Comparison of ENCODE assay signal across 10 cellular contexts in genomic region chr10:122468923-122469781, GRCh38. TPM values are rescaled to one million over a fixed set of nuclear protein-coding genes. Genes with fewer than 3 reads are reported as not detected.
A peak's percentile ranks its signal among the peaks of the same experiment; 100 is the strongest.
DNase-seq lines count a peak whose midpoint lies in the region; ATAC-seq and TF ChIP-seq lines count a peak whose summit lies in the region.
"Had no signal": no experiment of that assay in that cellular context is flagged by ENCODE, and none has a peak within 500 bp of the region (broad histone marks: within the 10 kb centered on the region; RNA-seq: fewer than 3 reads in every experiment).

No MANE protein-coding gene starts in this region.

- no peak overlapping the region for H3K4me2 ChIP-seq in neural progenitor cell

- POLR2A ChIA-PET in AG04449 (lab: Yijun Ruan, JAX) = interaction anchor here (0.8 to 1.6 kb wide), 9 partner anchors 9 to 168 kb away, joined by 3 to 10 read pairs (median 4); partner anchors contain the start of gene PLEKHA1
- POLR2A ChIA-PET in WTC11 (lab: Charles Lee) = no interaction called here

- no peak overlapping the region for H3K27ac ChIP-seq in neural progenitor cell
- H3K27ac ChIP-seq: HL-60 had no signal

- H3K27ac Mint-ChIP-seq in neural progenitor cell (no peak overlapping the region), WTC11 (no peak overlapping the region)

- no peaks in the 10 kb centered on the region for H3K9me3 ChIP-seq in neural progenitor cell (ENCODE audit: low read depth)

- H2AFZ ChIP-seq in neural progenitor cell (replicated peaks) = no peak overlapping the region

- CTCF ChIA-PET in AG04449 (lab: Yijun Ruan, JAX) = interaction anchor here (1.1 to 6.3 kb wide), 8 partner anchors 9 to 170 kb away, joined by 3 to 29 read pairs (median 4); no protein-coding TSS in a partner anchor
- CTCF ChIA-PET in WTC11 (lab: Charles Lee) = interaction anchor here (0.9 to 1.1 kb wide), 2 partner anchors 15 to 170 kb away, joined by 3 to 4 read pairs; no protein-coding TSS in a partner anchor

- no peaks in the 10 kb centered on the region for H3K4me1 ChIP-seq in neural progenitor cell

- peaks cover 7% of the 10 kb centered on the region for H3K4me1 Mint-ChIP-seq in neural progenitor cell
- H3K4me1 Mint-ChIP-seq in WTC11 = peaks cover 10% of the 10 kb centered on the region

- H3K27me3 Mint-ChIP-seq in neural progenitor cell (ENCODE audit: insufficient read depth, low read depth) (peaks cover 11% of the 10 kb centered on the region), WTC11 (ENCODE audit: low read depth) (peaks cover 14% of the 10 kb centered on the region)

- H4K20me1 ChIP-seq in neural progenitor cell (ENCODE audit: low read depth) = peaks cover 2% of the 10 kb centered on the region

- TF ChIP-seq CTCF in AG04449 (IDR thresholded peaks at IDR 0.05; ENCODE audit: insufficient read depth, low read length, missing control alignments) (no peak), neural progenitor cell (IDR thresholded peaks at IDR 0.05) (no peak), WTC11 (IDR thresholded peaks at IDR 0.05) (no peak)

- no peak overlapping the region for H3K9ac ChIP-seq in neural progenitor cell

- H3K27me3 ChIP-seq in neural progenitor cell = peaks cover 32% of the 10 kb centered on the region

- ATAC-seq in HG03378 (IDR thresholded peaks at IDR 0.05; ENCODE audit: unreplicated experiment) (no peak), WTC11 (no peak)

- H3K9me3 Mint-ChIP-seq in neural progenitor cell (no peaks in the 10 kb centered on the region), WTC11 (no peaks in the 10 kb centered on the region)

- H3K36me3 ChIP-seq in neural progenitor cell = no peaks in the 10 kb centered on the region

- H3K4me3 Mint-ChIP-seq in neural progenitor cell (no peak overlapping the region), WTC11 (no peak overlapping the region)

- H3K79me2 ChIP-seq in neural progenitor cell (ENCODE audit: low read depth) = no peaks in the 10 kb centered on the region

- DNase-seq in AG04449 (ENCODE audit: low read depth, low spot score) = peak; percentile 97
- DNase-seq in NCI-H146 treated with DMSO at 0.1 percent for 48 hours (lab: John Stamatoyannopoulos, UW; ENCODE audit: unreplicated experiment) = peak; percentile 51
- peak; percentile 87 for DNase-seq in dedifferentiated amniotic fluid mesenchymal stem cell (ENCODE audit: extremely low spot score)
- DNase-seq in medulla oblongata (ENCODE audit: extremely low spot score) = peak; percentile 74
- no peak for DNase-seq in stimulated activated CD8-positive, alpha-beta memory T cell treated with anti-CD3 and anti-CD28 coated beads, Interleukin-4, amount 100 ng/mL, for 48 hours
- no peak for DNase-seq in neural progenitor cell (ENCODE audit: low spot score)
- DNase-seq in WTC11 (ENCODE audit: low spot score) = no peak

- H3K4me3 ChIP-seq in AG04449 (ENCODE audit: low read depth, low read length) = no peak overlapping the region
- no peak overlapping the region for H3K4me3 ChIP-seq in neural progenitor cell

- H3K36me3 Mint-ChIP-seq in neural progenitor cell (no peaks in the 10 kb centered on the region), WTC11 (no peaks in the 10 kb centered on the region)

- no peaks in the 10 kb centered on the region for H3F3A ChIP-seq in neural progenitor cell (ENCODE audit: low read depth)

TF ChIP-seq in WTC11, 78 proteins besides CTCF, POLR2A, EP300 and RAD21:
- TF ChIP-seq NR2C2 (CRISPR knock-in tag; IDR thresholded peaks at IDR 0.05) (no peak), ZNF423 (CRISPR knock-in tag; IDR thresholded peaks at IDR 0.05) (no peak), IRF1 (CRISPR knock-in tag; IDR thresholded peaks at IDR 0.05) (no peak), FOXJ3 (CRISPR knock-in tag; IDR thresholded peaks at IDR 0.05; ENCODE audit: borderline replicate concordance) (no peak), ZNF263 (CRISPR knock-in tag; IDR thresholded peaks at IDR 0.05; ENCODE audit: low read depth) (no peak), ZNF317 (CRISPR knock-in tag; IDR thresholded peaks at IDR 0.05; ENCODE audit: borderline replicate concordance, low read depth) (no peak), OVOL2 (CRISPR knock-in tag; IDR thresholded peaks at IDR 0.05; ENCODE audit: borderline replicate concordance) (no peak), ZNF121 (CRISPR knock-in tag; IDR thresholded peaks at IDR 0.05) (no peak), ATF1 (CRISPR knock-in tag; IDR thresholded peaks at IDR 0.05) (no peak), ATF3 (CRISPR knock-in tag; conservative IDR thresholded peaks at IDR 0.05) (no peak), HMGA2 (CRISPR knock-in tag; IDR thresholded peaks at IDR 0.05) (no peak), TP53 (CRISPR knock-in tag; IDR thresholded peaks at IDR 0.05) (no peak), TCF7 (CRISPR knock-in tag; IDR thresholded peaks at IDR 0.05; ENCODE audit: low read depth) (no peak), USF1 (CRISPR knock-in tag; IDR thresholded peaks at IDR 0.05) (no peak), NR3C1 (CRISPR knock-in tag; conservative IDR thresholded peaks at IDR 0.05; ENCODE audit: low read depth) (no peak), EMX1 (CRISPR knock-in tag; IDR thresholded peaks at IDR 0.05) (no peak), FOXP1 (CRISPR knock-in tag; IDR thresholded peaks at IDR 0.05; ENCODE audit: borderline replicate concordance) (no peak)

RNA-seq across cellular contexts. Expression of gene HTRA1, which starts 7.8 kb away (rescaled TPM):
- total RNA-seq in neural progenitor cell (ENCODE audit: low replicate concordance) = 12.2 and 17.0 TPM in 2 replicates
- 15.4 to 18.3 TPM (median 16.0 TPM) in 3 replicates for total RNA-seq in WTC11 (2021)

RNA-seq across cellular contexts. Expression of gene ARMS2, which starts 14.7 kb away (rescaled TPM):
- total RNA-seq in neural progenitor cell (ENCODE audit: low replicate concordance) (not detected in 2 replicates), WTC11 (2021) (not detected in 3 replicates)
- total RNA-seq: subcutaneous adipose tissue had no signal

Comparison
In these comparisons a context has a peak if more than half of its experiments do, and no peak if none do; other contexts are left out.
1. DNase-seq: peak in AG04449 (single experiment), NCI-H146 treated with DMSO at 0.1 percent for 48 hours (single experiment), dedifferentiated amniotic fluid mesenchymal stem cell (single experiment) and medulla oblongata (single experiment); none in stimulated activated CD8-positive, alpha-beta memory T cell treated with anti-CD3 and anti-CD28 coated beads, Interleukin-4, amount 100 ng/mL, for 48 hours (single experiment), neural progenitor cell (single experiment) and WTC11 (single experiment).